ENCODE assay signal across 13 cellular contexts in genomic region chr4:37717575-37717974, GRCh38. TPM values are rescaled to one million over a fixed set of nuclear protein-coding genes. Genes with fewer than 3 reads are reported as not detected.
DNase-seq lines count a peak whose midpoint lies in the region; ATAC-seq, FAIRE-seq and TF ChIP-seq lines count a peak whose summit lies in the region.
"Had no signal": no experiment of that assay in that cellular context is flagged by ENCODE, and none has a peak within 500 bp of the region (broad histone marks: within the 10 kb centered on the region; RNA-seq: fewer than 3 reads in every experiment).

No MANE protein-coding gene starts in this region.

- H3K9me3 Mint-ChIP-seq in neural progenitor cell, result no peaks in the 10 kb centered on the region
- H3K9me3 Mint-ChIP-seq: endodermal cell, immature natural killer cell, natural killer cell had no signal

- H4K20me1 ChIP-seq in neural progenitor cell (ENCODE audit: low read depth), result no peaks in the 10 kb centered on the region

- no peaks in the 10 kb centered on the region for H3K79me2 ChIP-seq in neural progenitor cell (ENCODE audit: low read depth)

- TF ChIP-seq CTCF in brain microvascular endothelial cell (IDR thresholded peaks at IDR 0.05; ENCODE audit: low read depth, low read length, missing control alignments), result no peak
- no peak for TF ChIP-seq CTCF in left lung (IDR thresholded peaks at IDR 0.05)
- no peak for TF ChIP-seq CTCF in neural progenitor cell (IDR thresholded peaks at IDR 0.05)

- no peak overlapping the region for H3K9ac ChIP-seq in neural progenitor cell

- in situ Hi-C loops in G401 (cut with HindIII; ENCODE audit: low sequenced_read_pairs), result no loop called here
- in situ Hi-C loops in brain microvascular endothelial cell (cut with HindIII; ENCODE audit: low pct_ligation_motif_present, low sequenced_read_pairs), result no loop called here

- no peaks in the 10 kb centered on the region for H3K9me3 ChIP-seq in left lung
- H3K9me3 ChIP-seq in T-helper 17 cell (ENCODE audit: control insufficient read depth, low read length, poor library complexity, severe bottlenecking), result peaks cover 3% of the 10 kb centered on the region
- no peaks in the 10 kb centered on the region for H3K9me3 ChIP-seq in neural progenitor cell (ENCODE audit: low read depth)

- no peak for FAIRE-seq in HTR-8/SVneo (lab: Jason Lieb, UNC)

- peaks cover 32% of the 10 kb centered on the region for H3K27me3 Mint-ChIP-seq in T-helper 17 cell
- no peaks in the 10 kb centered on the region for H3K27me3 Mint-ChIP-seq in neural progenitor cell (ENCODE audit: insufficient read depth, low read depth)

- H3K27me3 ChIP-seq in brain microvascular endothelial cell (replicated peaks), result no peaks in the 10 kb centered on the region
- H3K27me3 ChIP-seq in left lung, result no peaks in the 10 kb centered on the region
- no peaks in the 10 kb centered on the region for H3K27me3 ChIP-seq in neural progenitor cell

- intact Hi-C loops in left lung (cut with DNase I), result no loop called here

- no peaks in the 10 kb centered on the region for H3K4me1 ChIP-seq in left lung
- peaks cover 4% of the 10 kb centered on the region for H3K4me1 ChIP-seq in neural progenitor cell

- H3K36me3 ChIP-seq in brain microvascular endothelial cell (replicated peaks), result no peaks in the 10 kb centered on the region
- no peaks in the 10 kb centered on the region for H3K36me3 ChIP-seq in left lung
- H3K36me3 ChIP-seq in neural progenitor cell, result no peaks in the 10 kb centered on the region

- no peak overlapping the region for H3K27ac ChIP-seq in brain microvascular endothelial cell
- no peak overlapping the region for H3K27ac ChIP-seq in left lung
- no peak overlapping the region for H3K27ac ChIP-seq in neural progenitor cell

- H2AFZ ChIP-seq in neural progenitor cell (replicated peaks), result no peak overlapping the region

- H3K27ac Mint-ChIP-seq in T-helper 17 cell, result no peak overlapping the region
- H3K27ac Mint-ChIP-seq in neural progenitor cell, result no peak overlapping the region
- H3K27ac Mint-ChIP-seq: endodermal cell, immature natural killer cell, natural killer cell had no signal

- H3K4me1 Mint-ChIP-seq in T-helper 17 cell, result peaks cover 10% of the 10 kb centered on the region
- H3K4me1 Mint-ChIP-seq in neural progenitor cell, result peaks cover 7% of the 10 kb centered on the region
- H3K4me1 Mint-ChIP-seq: immature natural killer cell, natural killer cell had no signal

- DNase-seq in G401 (ENCODE audit: low spot score) (peak; percentile 34), M059J (ENCODE audit: low read depth) (peak; percentile 67), brain microvascular endothelial cell (peak; percentile 45), left lung (no peak), T-helper 17 cell (no peak), neural progenitor cell (ENCODE audit: low spot score) (no peak), HTR-8/SVneo (ENCODE audit: insufficient read length, low spot score) (no peak)
- DNase-seq: activated naive CD4-positive, alpha-beta T cell treated with anti-CD3 and anti-CD28 coated beads, Interleukin-2, amount 50 U/mL, for 16 hours; DMS79 treated with DMSO at 0.1 percent for 48 hours; endodermal cell; immature natural killer cell; natural killer cell had no signal

- H3K4me3 Mint-ChIP-seq in T-helper 17 cell (no peak overlapping the region), neural progenitor cell (no peak overlapping the region)
- H3K4me3 Mint-ChIP-seq: endodermal cell, immature natural killer cell, natural killer cell had no signal

- no peak overlapping the region for H3K4me3 ChIP-seq in brain microvascular endothelial cell (ENCODE audit: low read depth, low read length)
- H3K4me3 ChIP-seq in left lung, result no peak overlapping the region
- no peak overlapping the region for H3K4me3 ChIP-seq in neural progenitor cell

- H3K36me3 Mint-ChIP-seq in T-helper 17 cell (ENCODE audit: low read depth) (no peaks in the 10 kb centered on the region), neural progenitor cell (no peaks in the 10 kb centered on the region)
- H3K36me3 Mint-ChIP-seq: immature natural killer cell, natural killer cell had no signal

- no peak overlapping the region for H3K4me2 ChIP-seq in neural progenitor cell

- no peaks in the 10 kb centered on the region for H3F3A ChIP-seq in neural progenitor cell (ENCODE audit: low read depth)

- ATAC-seq in left lung, result peak; percentile 16
- ATAC-seq in T-helper 17 cell, result no peak
- ATAC-seq: activated CD4-positive, CD25-positive, alpha-beta regulatory T cell treated with anti-CD3 and anti-CD28 coated beads, Interleukin-2, amount 50 U/mL, for 24 hours; natural killer cell had no signal

RNA-seq across cellular contexts. Expression of gene RELL1, which starts 31.4 kb away (rescaled TPM):
- 14.3 and 34.0 TPM in 2 replicates for total RNA-seq in G401 (2014; rRNA removed; shearing (Covaris generic))
- total RNA-seq in M059J (2014; rRNA removed; shearing (Covaris generic)), result 38.2 and 46.7 TPM in 2 replicates
- total RNA-seq in left lung, result 10 to 100 TPM; 31.0 to 35.6 TPM
- 10 to 100 TPM; 30.1 to 30.7 TPM for total RNA-seq in T-helper 17 cell
- 12.1 and 17.5 TPM in 2 replicates for total RNA-seq in neural progenitor cell (ENCODE audit: low replicate concordance)

Comparison
In these comparisons a context has a peak if more than half of its experiments do, and no peak if none do; other contexts are left out.
1. DNase-seq: peak in G401 (single experiment), M059J (single experiment) and brain microvascular endothelial cell (single experiment); none in left lung (0 of 2), T-helper 17 cell (0 of 3), neural progenitor cell (single experiment) and HTR-8/SVneo (single experiment).